Comparison of ENCODE assay signal across 16 cellular contexts in genomic region chr5:57042524-57042931, GRCh38.
A peak's percentile ranks its signal among the peaks of the same experiment; 100 is the strongest.
DNase-seq lines count a peak whose midpoint lies in the region; ATAC-seq and TF ChIP-seq lines count a peak whose summit lies in the region.
"Had no signal": no experiment of that assay in that cellular context is flagged by ENCODE, and none has a peak within 500 bp of the region (broad histone marks: within the 10 kb centered on the region; RNA-seq: fewer than 3 reads in every experiment).

No MANE protein-coding gene starts in this region.

- POLR2A ChIA-PET in HEK293T (lab: Yijun Ruan, JAX), result interaction anchor here (0.6 kb wide), 1 partner anchor 11 kb away, joined by 3 read pairs; no protein-coding TSS in a partner anchor

- H3K27ac ChIP-seq in endodermal cell (ENCODE audit: low read depth, low read length), result no peak overlapping the region

- H3K4me1 Mint-ChIP-seq in endodermal cell, result peaks cover 9% of the 10 kb centered on the region

- no peak overlapping the region for H3K4me3 Mint-ChIP-seq in endodermal cell

- H3K27ac Mint-ChIP-seq in endodermal cell, result no peak overlapping the region

- H3K4me1 ChIP-seq in endodermal cell (ENCODE audit: control insufficient read depth, insufficient read depth, low read length), result no peaks in the 10 kb centered on the region

- CTCF ChIA-PET in HEK293T (lab: Yijun Ruan, JAX), result interaction anchor here (1.1 kb wide), 1 partner anchor 96 kb away, joined by 4 read pairs; no protein-coding TSS in a partner anchor

- H3K4me3 ChIP-seq in endodermal cell (ENCODE audit: low read length), result no peak overlapping the region

- intact Hi-C loops in left colon (cut with DNase I, micrococcal nuclease), result no loop called here

- WGBS in endodermal cell (ENCODE audit: insufficient coverage in 1 of 2, insufficient read length in 1 of 2), 2 experiments, result 92% methylated on average over 3 of the region's 3 CpGs; no CpG with 5 or more reads in 1 of the 2 experiments

- DNase-seq in DMS53 treated with DMSO at 0.1 percent for 48 hours (lab: John Stamatoyannopoulos, UW; ENCODE audit: unreplicated experiment) (peak; percentile 36), HEK293T (ENCODE audit: extremely low spot score) (peak; percentile 20), endodermal cell (peak; percentile 70), left colon (no peak), HCEC 1CT (no peak), G401 (ENCODE audit: low spot score) (no peak)
- DNase-seq: ACHN, AML-193, COR-L47, EL, H7, NCI-H1436, NCI-H2029 treated with DMSO at 0.1 percent for 48 hours, NCI-H524 treated with DMSO at 0.1 percent for 48 hours, SIG-M5 had no signal

- H3K27me3 Mint-ChIP-seq in endodermal cell (ENCODE audit: insufficient read depth), result no peaks in the 10 kb centered on the region

- no peak for TF ChIP-seq CTCF in endodermal cell (conservative IDR thresholded peaks at IDR 0.05)

- in situ Hi-C loops in G401 (cut with HindIII; ENCODE audit: low sequenced_read_pairs), result no loop called here

- no peaks in the 10 kb centered on the region for H3K36me3 ChIP-seq in endodermal cell (ENCODE audit: control insufficient read depth, insufficient read depth, low read length)

- H3K9ac ChIP-seq in endodermal cell (ENCODE audit: extremely low read depth, low read length, poor library complexity, severe bottlenecking), result no peak overlapping the region

- H3K9me3 Mint-ChIP-seq in endodermal cell, result no peaks in the 10 kb centered on the region

- peak; percentile 38 for ATAC-seq in left colon
- ATAC-seq in GM18907 (IDR thresholded peaks at IDR 0.05; ENCODE audit: unreplicated experiment), result no peak

- H3K27me3 ChIP-seq in endodermal cell (ENCODE audit: control insufficient read depth, insufficient read depth, low read length, poor library complexity, severe bottlenecking), result no peaks in the 10 kb centered on the region

- H3K9me3 ChIP-seq in endodermal cell (ENCODE audit: control insufficient read depth, low read length), result no peaks in the 10 kb centered on the region

- H3K36me3 Mint-ChIP-seq in endodermal cell (ENCODE audit: low read depth), result no peaks in the 10 kb centered on the region

TF ChIP-seq in HEK293T, 16 proteins besides CTCF, POLR2A, EP300 and RAD21:
- TF ChIP-seq CTBP1 (IDR thresholded peaks at IDR 0.05; ENCODE audit: borderline replicate concordance) (peak; percentile 27; the same call in 1 of the 2 replicates), ZNF384 (IDR thresholded peaks at IDR 0.05) (no peak), PKNOX1 (IDR thresholded peaks at IDR 0.05) (peak; percentile 75)
TF ChIP-seq in HEK293T: peak in this region for 2.

Comparison
In these comparisons a context has a peak if more than half of its experiments do, and no peak if none do; other contexts are left out.
1. DNase-seq: peak in DMS53 treated with DMSO at 0.1 percent for 48 hours (single experiment), HEK293T (single experiment) and endodermal cell (single experiment); none in left colon (0 of 2), HCEC 1CT (single experiment) and G401 (single experiment).